Comparison of ENCODE assay signal across 29 cellular contexts in the genomic region with DNA sequence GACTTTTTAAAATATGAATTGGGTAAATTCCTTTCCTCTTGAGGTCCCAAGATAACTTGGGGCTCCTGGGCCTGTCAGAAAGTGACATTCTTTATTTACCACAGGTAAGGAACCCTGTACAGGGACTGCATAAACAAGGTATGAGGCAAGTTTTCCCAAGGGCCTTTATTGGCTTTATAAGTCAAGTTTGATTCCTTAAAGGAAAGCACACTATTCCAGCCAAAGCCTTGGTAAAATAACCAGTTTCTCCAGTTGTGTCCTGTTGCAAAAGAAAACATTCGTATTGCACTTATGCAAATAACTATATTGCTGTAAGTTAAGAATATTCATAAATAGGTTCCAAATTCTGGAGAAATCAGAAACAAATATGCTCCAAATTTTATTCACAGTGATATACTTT.
"Had no signal": no experiment of that assay in that cellular context is flagged by ENCODE, and none has a peak within 500 bp of the region (broad histone marks: within the 10 kb centered on the region; RNA-seq: fewer than 3 reads in every experiment).

No MANE protein-coding gene starts in this region.

- ATAC-seq: activated CD4-positive, alpha-beta T cell treated with anti-CD3 and anti-CD28 coated beads for 36 hours; activated CD4-positive, CD25-positive, alpha-beta regulatory T cell treated with anti-CD3 and anti-CD28 coated beads, Interleukin-2, amount 50 U/mL, for 24 hours; activated CD8-positive, alpha-beta memory T cell treated with anti-CD3 and anti-CD28 coated beads, Interleukin-2, amount 10 ng/mL, durations not matched to agents 7 days and 5 days; activated CD8-positive, alpha-beta T cell treated with anti-CD3 and anti-CD28 coated beads, Interleukin-2, amount 10 ng/mL, durations not matched to agents 7 days and 5 days; activated naive CD8-positive, alpha-beta T cell treated with anti-CD3 and anti-CD28 coated beads, Interleukin-2, amount 50 U/mL, for 24 hours; WTC11 had no signal

- H3K9me3 ChIP-seq: ascending aorta had no signal

- H3K27ac ChIP-seq: ascending aorta, WERI-Rb-1 had no signal

- H3K4me1 ChIP-seq: ascending aorta had no signal

- H3K36me3 ChIP-seq: ascending aorta, WERI-Rb-1 had no signal

- H3K4me3 ChIP-seq: ascending aorta had no signal

- H3K27me3 ChIP-seq: ascending aorta had no signal

- DNase-seq: activated CD4-positive, alpha-beta memory T cell treated with anti-CD3 and anti-CD28 coated beads, Interleukin-2, amount 10 ng/mL, durations not matched to agents 7 days and 5 days; activated CD4-positive, alpha-beta T cell treated with anti-CD3 and anti-CD28 coated beads for 1 hour; activated CD4-positive, alpha-beta T cell treated with anti-CD3 and anti-CD28 coated beads for 36 hours; activated CD4-positive, alpha-beta T cell treated with anti-CD3 and anti-CD28 coated beads for 48 hours; activated CD4-positive, alpha-beta T cell treated with anti-CD3 and anti-CD28 coated beads, Interleukin-2, amount 10 ng/mL, durations not matched to agents 7 days and 5 days; activated CD4-positive, alpha-beta T cell treated with anti-CD3 and anti-CD28 coated beads, Interleukin-2, amount 50 U/mL, for 48 hours; activated CD4-positive, CD25-positive, alpha-beta regulatory T cell; activated CD8-positive, alpha-beta memory T cell treated with anti-CD3 and anti-CD28 coated beads for 24 hours; activated CD8-positive, alpha-beta memory T cell treated with anti-CD3 and anti-CD28 coated beads, Interleukin-2, amount 10 ng/mL, durations not matched to agents 7 days and 5 days; activated CD8-positive, alpha-beta memory T cell treated with anti-CD3 and anti-CD28 coated beads, Interleukin-2, amount 50 U/mL, for 48 hours; activated CD8-positive, alpha-beta T cell treated with anti-CD3 and anti-CD28 coated beads, Interleukin-2, amount 10 ng/mL, durations not matched to agents 7 days and 5 days; activated effector memory CD4-positive, alpha-beta T cell treated with Interleukin-2 at 50 U/mL for 16 hours; activated gamma-delta T cell; activated naive CD4-positive, alpha-beta T cell treated with anti-CD3 and anti-CD28 coated beads, Interleukin-2, amount 10 ng/mL, durations not matched to agents 7 days and 5 days; activated naive CD4-positive, alpha-beta T cell treated with Interleukin-2 at 50 U/mL for 16 hours; activated naive CD8-positive, alpha-beta T cell treated with anti-CD3 and anti-CD28 coated beads, Interleukin-2, amount 10 ng/mL, durations not matched to agents 7 days and 5 days; activated naive CD8-positive, alpha-beta T cell treated with anti-CD3 and anti-CD28 coated beads, Interleukin-2, amount 50 U/mL, for 24 hours; activated T-cell treated with anti-CD3 and anti-CD28 coated beads, Interleukin-2, amount 50 U/mL, for 24 hours; activated T-cell treated with anti-CD3 and anti-CD28 coated beads, Interleukin-2, amount 50 U/mL, for 48 hours; amygdala; anterior cingulate cortex; central memory CD4-positive, alpha-beta T cell; T-helper 1 cell; T-helper 2 cell; T-helper 9 cell; WERI-Rb-1 had no signal
